1 cellular context compared by ENCODE assay signal in the genomic region with DNA sequence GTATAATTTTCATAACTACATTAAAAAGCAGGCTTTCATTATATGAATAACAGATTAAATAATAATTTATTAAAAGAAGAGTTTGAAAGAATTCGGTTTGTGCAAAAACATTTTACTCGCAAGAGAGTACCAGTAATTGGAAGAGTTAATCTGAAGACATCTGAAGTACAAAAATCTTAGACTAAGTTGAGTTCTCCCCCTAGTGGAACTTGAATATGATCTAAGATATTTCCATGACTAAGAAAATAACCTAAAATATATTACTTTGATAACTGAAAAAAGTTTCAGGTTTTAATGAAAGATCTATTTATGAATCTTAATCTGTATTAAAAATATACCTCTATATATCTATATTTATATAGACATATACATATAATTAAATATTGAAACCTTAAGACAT.
TF ChIP-seq lines count a peak whose summit lies in the region.

No MANE protein-coding gene starts in this region.

TF ChIP-seq in SK-N-SH treated with all-trans-retinoic acid at 6 μM for 48 hours, 23 proteins besides CTCF, POLR2A, EP300 and RAD21 (continued from another document):
- TF ChIP-seq, protein P1, sequence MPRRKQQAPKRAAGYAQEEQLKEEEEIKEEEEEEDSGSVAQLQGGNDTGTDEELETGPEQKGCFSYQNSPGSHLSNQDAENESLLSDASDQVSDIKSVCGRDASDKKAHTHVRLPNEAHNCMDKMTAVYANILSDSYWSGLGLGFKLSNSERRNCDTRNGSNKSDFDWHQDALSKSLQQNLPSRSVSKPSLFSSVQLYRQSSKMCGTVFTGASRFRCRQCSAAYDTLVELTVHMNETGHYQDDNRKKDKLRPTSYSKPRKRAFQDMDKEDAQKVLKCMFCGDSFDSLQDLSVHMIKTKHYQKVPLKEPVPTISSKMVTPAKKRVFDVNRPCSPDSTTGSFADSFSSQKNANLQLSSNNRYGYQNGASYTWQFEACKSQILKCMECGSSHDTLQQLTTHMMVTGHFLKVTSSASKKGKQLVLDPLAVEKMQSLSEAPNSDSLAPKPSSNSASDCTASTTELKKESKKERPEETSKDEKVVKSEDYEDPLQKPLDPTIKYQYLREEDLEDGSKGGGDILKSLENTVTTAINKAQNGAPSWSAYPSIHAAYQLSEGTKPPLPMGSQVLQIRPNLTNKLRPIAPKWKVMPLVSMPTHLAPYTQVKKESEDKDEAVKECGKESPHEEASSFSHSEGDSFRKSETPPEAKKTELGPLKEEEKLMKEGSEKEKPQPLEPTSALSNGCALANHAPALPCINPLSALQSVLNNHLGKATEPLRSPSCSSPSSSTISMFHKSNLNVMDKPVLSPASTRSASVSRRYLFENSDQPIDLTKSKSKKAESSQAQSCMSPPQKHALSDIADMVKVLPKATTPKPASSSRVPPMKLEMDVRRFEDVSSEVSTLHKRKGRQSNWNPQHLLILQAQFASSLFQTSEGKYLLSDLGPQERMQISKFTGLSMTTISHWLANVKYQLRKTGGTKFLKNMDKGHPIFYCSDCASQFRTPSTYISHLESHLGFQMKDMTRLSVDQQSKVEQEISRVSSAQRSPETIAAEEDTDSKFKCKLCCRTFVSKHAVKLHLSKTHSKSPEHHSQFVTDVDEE (CRISPR knock-in tag; IDR thresholded peaks at IDR 0.05): no peak
- TF ChIP-seq ESRRG (CRISPR knock-in tag; IDR thresholded peaks at IDR 0.05) (no peak), CSDC2 (CRISPR knock-in tag; IDR thresholded peaks at IDR 0.05) (no peak), TOX (CRISPR knock-in tag; IDR thresholded peaks at IDR 0.05; ENCODE audit: borderline replicate concordance) (no peak), PPARA (CRISPR knock-in tag; IDR thresholded peaks at IDR 0.05; ENCODE audit: borderline replicate concordance) (no peak), ZFP30 (CRISPR knock-in tag; IDR thresholded peaks at IDR 0.05) (no peak), TCF4 (CRISPR knock-in tag; IDR thresholded peaks at IDR 0.05; ENCODE audit: borderline replicate concordance) (no peak)
- TF ChIP-seq, protein P2, sequence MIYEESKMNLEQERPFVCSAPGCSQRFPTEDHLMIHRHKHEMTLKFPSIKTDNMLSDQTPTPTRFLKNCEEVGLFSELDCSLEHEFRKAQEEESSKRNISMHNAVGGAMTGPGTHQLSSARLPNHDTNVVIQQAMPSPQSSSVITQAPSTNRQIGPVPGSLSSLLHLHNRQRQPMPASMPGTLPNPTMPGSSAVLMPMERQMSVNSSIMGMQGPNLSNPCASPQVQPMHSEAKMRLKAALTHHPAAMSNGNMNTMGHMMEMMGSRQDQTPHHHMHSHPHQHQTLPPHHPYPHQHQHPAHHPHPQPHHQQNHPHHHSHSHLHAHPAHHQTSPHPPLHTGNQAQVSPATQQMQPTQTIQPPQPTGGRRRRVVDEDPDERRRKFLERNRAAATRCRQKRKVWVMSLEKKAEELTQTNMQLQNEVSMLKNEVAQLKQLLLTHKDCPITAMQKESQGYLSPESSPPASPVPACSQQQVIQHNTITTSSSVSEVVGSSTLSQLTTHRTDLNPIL (CRISPR knock-in tag; IDR thresholded peaks at IDR 0.05; ENCODE audit: low read depth): no peak
- TF ChIP-seq, protein P3, sequence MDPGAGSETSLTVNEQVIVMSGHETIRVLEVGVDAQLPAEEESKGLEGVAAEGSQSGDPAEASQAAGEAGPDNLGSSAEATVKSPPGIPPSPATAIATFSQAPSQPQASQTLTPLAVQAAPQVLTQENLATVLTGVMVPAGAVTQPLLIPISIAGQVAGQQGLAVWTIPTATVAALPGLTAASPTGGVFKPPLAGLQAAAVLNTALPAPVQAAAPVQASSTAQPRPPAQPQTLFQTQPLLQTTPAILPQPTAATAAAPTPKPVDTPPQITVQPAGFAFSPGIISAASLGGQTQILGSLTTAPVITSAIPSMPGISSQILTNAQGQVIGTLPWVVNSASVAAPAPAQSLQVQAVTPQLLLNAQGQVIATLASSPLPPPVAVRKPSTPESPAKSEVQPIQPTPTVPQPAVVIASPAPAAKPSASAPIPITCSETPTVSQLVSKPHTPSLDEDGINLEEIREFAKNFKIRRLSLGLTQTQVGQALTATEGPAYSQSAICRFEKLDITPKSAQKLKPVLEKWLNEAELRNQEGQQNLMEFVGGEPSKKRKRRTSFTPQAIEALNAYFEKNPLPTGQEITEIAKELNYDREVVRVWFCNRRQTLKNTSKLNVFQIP (CRISPR knock-in tag; IDR thresholded peaks at IDR 0.05; ENCODE audit: borderline replicate concordance, low read depth): no peak
TF ChIP-seq in SK-N-SH treated with all-trans-retinoic acid at 6 μM for 48 hours: peak in this region for 0.
